Comparison of ENCODE assay signal across 18 cellular contexts in the genomic region with DNA sequence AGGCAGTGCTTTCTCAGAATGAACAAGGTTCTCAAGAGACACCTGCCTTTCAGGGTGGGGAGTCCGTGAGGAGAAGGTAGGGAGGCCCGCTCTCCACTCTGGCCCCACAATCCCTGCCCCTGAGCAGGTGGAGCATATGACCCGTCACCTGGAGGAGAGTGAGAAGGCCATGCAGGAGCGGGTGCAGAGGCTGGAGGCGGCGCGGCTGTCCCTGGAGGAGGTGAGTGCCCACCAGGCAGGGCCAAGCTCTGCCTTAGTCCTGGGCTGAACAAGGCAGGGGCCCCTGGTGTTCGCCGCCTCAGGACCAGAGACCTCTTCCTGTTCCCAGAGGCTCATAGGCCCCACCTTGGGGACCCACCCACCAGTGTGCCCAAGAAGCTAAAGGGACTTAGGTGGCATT. TPM values are rescaled to one million over a fixed set of nuclear protein-coding genes. Genes with fewer than 3 reads are reported as not detected.
A peak's percentile ranks its signal among the peaks of the same experiment; 100 is the strongest.
DNase-seq lines count a peak whose midpoint lies in the region; ATAC-seq and TF ChIP-seq lines count a peak whose summit lies in the region.
"Had no signal": no experiment of that assay in that cellular context is flagged by ENCODE, and none has a peak within 500 bp of the region (broad histone marks: within the 10 kb centered on the region; RNA-seq: fewer than 3 reads in every experiment).

No MANE protein-coding gene starts in this region.

- H3K4me2 ChIP-seq in HCT116 (ENCODE audit: low read length), result no peak overlapping the region
- H3K4me2 ChIP-seq: SK-N-SH had no signal

- no peaks in the 10 kb centered on the region for H3K27me3 Mint-ChIP-seq in central memory CD8-positive, alpha-beta T cell

- no peaks in the 10 kb centered on the region for H3K9me3 Mint-ChIP-seq in central memory CD8-positive, alpha-beta T cell
- no peaks in the 10 kb centered on the region for H3K9me3 Mint-ChIP-seq in stimulated activated effector memory CD8-positive, alpha-beta T cell treated with anti-CD3 and anti-CD28 coated beads, Interleukin-12 subunit alpha, Interleukin-12 subunit beta, amount 100 ng/mL, for 72 hours
- H3K9me3 Mint-ChIP-seq: CD8-positive, alpha-beta memory T cell had no signal

- POLR2A ChIA-PET in HCT116 (lab: Charles Lee), result interaction anchor here (1.8 kb wide), 1 partner anchor 9 kb away, joined by 4 read pairs; a partner anchor contains a TSS

- no peak for TF ChIP-seq POLR2A in HCT116 (IDR thresholded peaks at IDR 0.05; ENCODE audit: borderline replicate concordance, extremely low read depth, insufficient read depth, insufficient read length)

- no peak for ATAC-seq in HCT116
- no peak for ATAC-seq in central memory CD8-positive, alpha-beta T cell (replicated peaks; ENCODE audit: extremely low read depth, poor library complexity, severe bottlenecking)
- no peak for ATAC-seq in stimulated activated effector memory CD8-positive, alpha-beta T cell treated with anti-CD3 and anti-CD28 coated beads, Interleukin-12 subunit alpha, Interleukin-12 subunit beta, amount 100 ng/mL, for 72 hours

- H3K9ac ChIP-seq in HCT116 (ENCODE audit: low read length), result no peak overlapping the region
- H3K9ac ChIP-seq: SK-N-SH had no signal

- peaks cover 21% of the 10 kb centered on the region for H3K4me1 Mint-ChIP-seq in central memory CD8-positive, alpha-beta T cell
- H3K4me1 Mint-ChIP-seq in stimulated activated effector memory CD8-positive, alpha-beta T cell treated with anti-CD3 and anti-CD28 coated beads, Interleukin-12 subunit alpha, Interleukin-12 subunit beta, amount 100 ng/mL, for 72 hours, result peaks cover 25% of the 10 kb centered on the region

- no peak overlapping the region for H2AFZ ChIP-seq in HCT116 (ENCODE audit: low read depth, low read length, poor library complexity, severe bottlenecking)

- no peak for TF ChIP-seq RAD21 in HCT116 (IDR thresholded peaks at IDR 0.05; ENCODE audit: low read depth)

- H3K4me3 Mint-ChIP-seq in central memory CD8-positive, alpha-beta T cell, result peak overlapping the region; percentile 72
- peak overlapping the region; percentile 78 for H3K4me3 Mint-ChIP-seq in stimulated activated effector memory CD8-positive, alpha-beta T cell treated with anti-CD3 and anti-CD28 coated beads, Interleukin-12 subunit alpha, Interleukin-12 subunit beta, amount 100 ng/mL, for 72 hours

- no peak overlapping the region for H3K4me3 ChIP-seq in HCT116 (replicated peaks in 1 of 2; ENCODE audit: low read depth in 1 of 2, low read length in 2 of 2)

- TF ChIP-seq CTCF in HCT116 (IDR thresholded peaks at IDR 0.05 in 2 of 3, conservative IDR thresholded peaks at IDR 0.05 in 1 of 3; ENCODE audit: borderline replicate concordance in 1 of 3, insufficient read depth in 1 of 3, low read depth in 2 of 3, low read length in 2 of 3), result no peak

- BruUV-seq in HCT116 (replicated peaks; lab: Mats Ljungman, UMichigan), result no TSS peak

- CTCF ChIA-PET in HCT116 (lab: Charles Lee), result interaction anchor here (1.2 to 3.0 kb wide), 2 partner anchors 8 to 9 kb away, joined by 5 to 39 read pairs; a partner anchor contains a TSS

- no peak overlapping the region for H3K27ac Mint-ChIP-seq in central memory CD8-positive, alpha-beta T cell (ENCODE audit: low read depth)
- H3K27ac Mint-ChIP-seq in stimulated activated effector memory CD8-positive, alpha-beta T cell treated with anti-CD3 and anti-CD28 coated beads, Interleukin-12 subunit alpha, Interleukin-12 subunit beta, amount 100 ng/mL, for 72 hours, result no peak overlapping the region
- H3K27ac Mint-ChIP-seq: CD8-positive, alpha-beta memory T cell had no signal

- H4K20me1 ChIP-seq in HCT116 (ENCODE audit: insufficient read depth), result no peaks in the 10 kb centered on the region

- H3K79me2 ChIP-seq in HCT116 (ENCODE audit: insufficient read depth, low read length), result peaks cover 15% of the 10 kb centered on the region; the same call in 1 of the 2 replicates

- no peak for DNase-seq in HCT116 (ENCODE audit: low read depth, low spot score)
- no peak for DNase-seq in central memory CD8-positive, alpha-beta T cell (ENCODE audit: low spot score in 2 of 2)
- DNase-seq in stimulated activated effector memory CD8-positive, alpha-beta T cell treated with anti-CD3 and anti-CD28 coated beads, Interleukin-12 subunit alpha, Interleukin-12 subunit beta, amount 100 ng/mL, for 72 hours (ENCODE audit: low spot score in 2 of 2), result no peak
- DNase-seq in NCI-H446 treated with DMSO at 0.1 percent for 48 hours (lab: John Stamatoyannopoulos, UW), result no peak
- DNase-seq in anterior cingulate cortex (lab: John Stamatoyannopoulos, UW), result no peak
- DNase-seq in LoVo (ENCODE audit: low spot score), result no peak
- DNase-seq: BE2C; CD8-positive, alpha-beta memory T cell; GDM1; HCEC 1CT; IMR-90; Kasumi-1; NCI-H1105 treated with DMSO at 0.1 percent for 48 hours; NCI-H1694 treated with DMSO at 0.1 percent for 48 hours; NCI-H345; NCI-H526 treated with DMSO at 0.1 percent for 48 hours; SHP77; SK-N-SH had no signal

- intact Hi-C loops in HCT116 (cut with micrococcal nuclease), result no loop called here

- H3K36me3 Mint-ChIP-seq in central memory CD8-positive, alpha-beta T cell (ENCODE audit: insufficient read depth), result peaks cover 4% of the 10 kb centered on the region
- H3K36me3 Mint-ChIP-seq in stimulated activated effector memory CD8-positive, alpha-beta T cell treated with anti-CD3 and anti-CD28 coated beads, Interleukin-12 subunit alpha, Interleukin-12 subunit beta, amount 100 ng/mL, for 72 hours, result peaks cover 17% of the 10 kb centered on the region
- H3K36me3 Mint-ChIP-seq: CD8-positive, alpha-beta memory T cell had no signal

- RAD21 ChIA-PET in HCT116 (lab: Charles Lee; ENCODE audit: low non-redundant PET in 1 of 2, low total read pairs in 2 of 2, uncharacterized antibody in 2 of 2, unreplicated experiment in 2 of 2), result interaction anchor here in 1 of 2 experiments (0.6 to 0.9 kb wide), 2 partner anchors 69 to 322 kb away, joined by 3 read pairs; no protein-coding TSS in a partner anchor

- peak overlapping the region; percentile 7; the same call in 1 of the 2 replicates for H3K27ac ChIP-seq in HCT116 (ENCODE audit: low read depth, low read length)

- H3K9me3 ChIP-seq in HCT116 (ENCODE audit: control insufficient read depth in 1 of 2, insufficient read depth in 1 of 2, low read depth in 1 of 2, low read length in 2 of 2), result no peaks in the 10 kb centered on the region
- H3K9me3 ChIP-seq: BE2C, SK-N-SH had no signal

- no peaks in the 10 kb centered on the region for H3K27me3 ChIP-seq in HCT116 (ENCODE audit: insufficient read depth, low read length)
- H3K27me3 ChIP-seq: BE2C had no signal

- H3K9me2 ChIP-seq in HCT116 (ENCODE audit: insufficient read depth), result no peaks in the 10 kb centered on the region
- H3K9me2 ChIP-seq: SK-N-SH had no signal

- peaks cover 14 to 39% of the 10 kb centered on the region in 2 experiments; a peak in 3 of 4 replicates for H3K4me1 ChIP-seq in HCT116 (ENCODE audit: control insufficient read depth in 1 of 2, insufficient read depth in 2 of 2, low read length in 2 of 2)
- H3K4me1 ChIP-seq: BE2C had no signal

- no peaks in the 10 kb centered on the region; a peak in 1 of 4 replicates for H3K36me3 ChIP-seq in HCT116 (ENCODE audit: control insufficient read depth in 1 of 2, insufficient read depth in 2 of 2, low read length in 2 of 2)
- H3K36me3 ChIP-seq: BE2C had no signal

TF ChIP-seq in HCT116, 20 proteins besides CTCF, POLR2A, EP300 and RAD21 (continues in another document):
- TF ChIP-seq, protein P1, sequence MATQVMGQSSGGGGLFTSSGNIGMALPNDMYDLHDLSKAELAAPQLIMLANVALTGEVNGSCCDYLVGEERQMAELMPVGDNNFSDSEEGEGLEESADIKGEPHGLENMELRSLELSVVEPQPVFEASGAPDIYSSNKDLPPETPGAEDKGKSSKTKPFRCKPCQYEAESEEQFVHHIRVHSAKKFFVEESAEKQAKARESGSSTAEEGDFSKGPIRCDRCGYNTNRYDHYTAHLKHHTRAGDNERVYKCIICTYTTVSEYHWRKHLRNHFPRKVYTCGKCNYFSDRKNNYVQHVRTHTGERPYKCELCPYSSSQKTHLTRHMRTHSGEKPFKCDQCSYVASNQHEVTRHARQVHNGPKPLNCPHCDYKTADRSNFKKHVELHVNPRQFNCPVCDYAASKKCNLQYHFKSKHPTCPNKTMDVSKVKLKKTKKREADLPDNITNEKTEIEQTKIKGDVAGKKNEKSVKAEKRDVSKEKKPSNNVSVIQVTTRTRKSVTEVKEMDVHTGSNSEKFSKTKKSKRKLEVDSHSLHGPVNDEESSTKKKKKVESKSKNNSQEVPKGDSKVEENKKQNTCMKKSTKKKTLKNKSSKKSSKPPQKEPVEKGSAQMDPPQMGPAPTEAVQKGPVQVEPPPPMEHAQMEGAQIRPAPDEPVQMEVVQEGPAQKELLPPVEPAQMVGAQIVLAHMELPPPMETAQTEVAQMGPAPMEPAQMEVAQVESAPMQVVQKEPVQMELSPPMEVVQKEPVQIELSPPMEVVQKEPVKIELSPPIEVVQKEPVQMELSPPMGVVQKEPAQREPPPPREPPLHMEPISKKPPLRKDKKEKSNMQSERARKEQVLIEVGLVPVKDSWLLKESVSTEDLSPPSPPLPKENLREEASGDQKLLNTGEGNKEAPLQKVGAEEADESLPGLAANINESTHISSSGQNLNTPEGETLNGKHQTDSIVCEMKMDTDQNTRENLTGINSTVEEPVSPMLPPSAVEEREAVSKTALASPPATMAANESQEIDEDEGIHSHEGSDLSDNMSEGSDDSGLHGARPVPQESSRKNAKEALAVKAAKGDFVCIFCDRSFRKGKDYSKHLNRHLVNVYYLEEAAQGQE (IDR thresholded peaks at IDR 0.05; ENCODE audit: low read depth), result no peak
- TF ChIP-seq SRF (IDR thresholded peaks at IDR 0.05; ENCODE audit: low read depth), result no peak

RNA-seq across cellular contexts. Expression of a gene that starts 2.5 kb away (rescaled TPM):
- total RNA-seq in HCT116 (2021; ENCODE audit: unreplicated experiment), result 120 TPM
- polyA plus RNA-seq in HCT116 (2012), result 114 and 123 TPM in 2 replicates
- polyA plus RNA-seq: CD8-positive, alpha-beta memory T cell had no signal

RNA-seq across cellular contexts. Expression of a gene that starts 5.9 kb away (rescaled TPM):
- 40.1 TPM for total RNA-seq in HCT116 (2021; ENCODE audit: unreplicated experiment)
- polyA plus RNA-seq in HCT116 (2012), result 17.3 and 17.4 TPM in 2 replicates

RNA-seq across cellular contexts. Expression of a gene that starts 6.3 kb away (rescaled TPM):
- total RNA-seq in HCT116 (2021; ENCODE audit: unreplicated experiment), result 184 TPM
- polyA plus RNA-seq in HCT116 (2012), result 149 and 157 TPM in 2 replicates

RNA-seq across cellular contexts. Expression of a gene that starts 8.5 kb away (rescaled TPM):
- 306 TPM for total RNA-seq in HCT116 (2021; ENCODE audit: unreplicated experiment)
- polyA plus RNA-seq in HCT116 (2012), result 324 and 351 TPM in 2 replicates

RNA-seq across cellular contexts. Expression of a gene that starts 22.6 kb away (rescaled TPM):
- total RNA-seq in HCT116 (2021; ENCODE audit: unreplicated experiment), result 52.0 TPM
- polyA plus RNA-seq in HCT116 (2012), result 53.5 and 62.2 TPM in 2 replicates
